1 cellular context compared by ENCODE assay signal in genomic region chr11:10305262-10305963, GRCh38.
TF ChIP-seq lines count a peak whose summit lies in the region.

No MANE protein-coding gene starts in this region.

TF ChIP-seq in K562, 482 proteins besides CTCF, POLR2A, EP300 and RAD21 (continued from another document):
- TF ChIP-seq ZBTB33 (CRISPR knock-in tag; IDR thresholded peaks at IDR 0.05) (peak; percentile 66), CCNT2 (IDR thresholded peaks at IDR 0.05; ENCODE audit: borderline replicate concordance, extremely low read depth, insufficient read length, low read depth, low read length) (peak; percentile 36), ZFX (CRISPR knock-in tag; IDR thresholded peaks at IDR 0.05) (peak; percentile 8; the same call in 1 of the 2 replicates), CEBPG (CRISPR knock-in tag; IDR thresholded peaks at IDR 0.05) (no peak), CEBPG (tag; conservative IDR thresholded peaks at IDR 0.05 in 1 of 2, IDR thresholded peaks at IDR 0.05 in 1 of 2) (no peak), HNRNPUL1 (IDR thresholded peaks at IDR 0.05; ENCODE audit: low read length) (no peak), NR0B1 (IDR thresholded peaks at IDR 0.05; ENCODE audit: partially characterized antibody) (no peak), ZFP1 (CRISPR knock-in tag; IDR thresholded peaks at IDR 0.05) (no peak), CBFA2T3 (IDR thresholded peaks at IDR 0.05) (peak; percentile 8; the same call in 1 of the 2 replicates), ARID2 (IDR thresholded peaks at IDR 0.05) (no peak), U2AF2 (optimal IDR thresholded peaks at IDR 0.05; ENCODE audit: low read depth, low read length) (no peak), TCF7 (IDR thresholded peaks at IDR 0.05; ENCODE audit: borderline replicate concordance) (no peak), CXXC5 (CRISPR knock-in tag; IDR thresholded peaks at IDR 0.05) (peak; percentile 38), CBX3 (IDR thresholded peaks at IDR 0.05; ENCODE audit: borderline replicate concordance in 1 of 2, low read length in 2 of 2) (no peak)
- TF ChIP-seq, protein P1, sequence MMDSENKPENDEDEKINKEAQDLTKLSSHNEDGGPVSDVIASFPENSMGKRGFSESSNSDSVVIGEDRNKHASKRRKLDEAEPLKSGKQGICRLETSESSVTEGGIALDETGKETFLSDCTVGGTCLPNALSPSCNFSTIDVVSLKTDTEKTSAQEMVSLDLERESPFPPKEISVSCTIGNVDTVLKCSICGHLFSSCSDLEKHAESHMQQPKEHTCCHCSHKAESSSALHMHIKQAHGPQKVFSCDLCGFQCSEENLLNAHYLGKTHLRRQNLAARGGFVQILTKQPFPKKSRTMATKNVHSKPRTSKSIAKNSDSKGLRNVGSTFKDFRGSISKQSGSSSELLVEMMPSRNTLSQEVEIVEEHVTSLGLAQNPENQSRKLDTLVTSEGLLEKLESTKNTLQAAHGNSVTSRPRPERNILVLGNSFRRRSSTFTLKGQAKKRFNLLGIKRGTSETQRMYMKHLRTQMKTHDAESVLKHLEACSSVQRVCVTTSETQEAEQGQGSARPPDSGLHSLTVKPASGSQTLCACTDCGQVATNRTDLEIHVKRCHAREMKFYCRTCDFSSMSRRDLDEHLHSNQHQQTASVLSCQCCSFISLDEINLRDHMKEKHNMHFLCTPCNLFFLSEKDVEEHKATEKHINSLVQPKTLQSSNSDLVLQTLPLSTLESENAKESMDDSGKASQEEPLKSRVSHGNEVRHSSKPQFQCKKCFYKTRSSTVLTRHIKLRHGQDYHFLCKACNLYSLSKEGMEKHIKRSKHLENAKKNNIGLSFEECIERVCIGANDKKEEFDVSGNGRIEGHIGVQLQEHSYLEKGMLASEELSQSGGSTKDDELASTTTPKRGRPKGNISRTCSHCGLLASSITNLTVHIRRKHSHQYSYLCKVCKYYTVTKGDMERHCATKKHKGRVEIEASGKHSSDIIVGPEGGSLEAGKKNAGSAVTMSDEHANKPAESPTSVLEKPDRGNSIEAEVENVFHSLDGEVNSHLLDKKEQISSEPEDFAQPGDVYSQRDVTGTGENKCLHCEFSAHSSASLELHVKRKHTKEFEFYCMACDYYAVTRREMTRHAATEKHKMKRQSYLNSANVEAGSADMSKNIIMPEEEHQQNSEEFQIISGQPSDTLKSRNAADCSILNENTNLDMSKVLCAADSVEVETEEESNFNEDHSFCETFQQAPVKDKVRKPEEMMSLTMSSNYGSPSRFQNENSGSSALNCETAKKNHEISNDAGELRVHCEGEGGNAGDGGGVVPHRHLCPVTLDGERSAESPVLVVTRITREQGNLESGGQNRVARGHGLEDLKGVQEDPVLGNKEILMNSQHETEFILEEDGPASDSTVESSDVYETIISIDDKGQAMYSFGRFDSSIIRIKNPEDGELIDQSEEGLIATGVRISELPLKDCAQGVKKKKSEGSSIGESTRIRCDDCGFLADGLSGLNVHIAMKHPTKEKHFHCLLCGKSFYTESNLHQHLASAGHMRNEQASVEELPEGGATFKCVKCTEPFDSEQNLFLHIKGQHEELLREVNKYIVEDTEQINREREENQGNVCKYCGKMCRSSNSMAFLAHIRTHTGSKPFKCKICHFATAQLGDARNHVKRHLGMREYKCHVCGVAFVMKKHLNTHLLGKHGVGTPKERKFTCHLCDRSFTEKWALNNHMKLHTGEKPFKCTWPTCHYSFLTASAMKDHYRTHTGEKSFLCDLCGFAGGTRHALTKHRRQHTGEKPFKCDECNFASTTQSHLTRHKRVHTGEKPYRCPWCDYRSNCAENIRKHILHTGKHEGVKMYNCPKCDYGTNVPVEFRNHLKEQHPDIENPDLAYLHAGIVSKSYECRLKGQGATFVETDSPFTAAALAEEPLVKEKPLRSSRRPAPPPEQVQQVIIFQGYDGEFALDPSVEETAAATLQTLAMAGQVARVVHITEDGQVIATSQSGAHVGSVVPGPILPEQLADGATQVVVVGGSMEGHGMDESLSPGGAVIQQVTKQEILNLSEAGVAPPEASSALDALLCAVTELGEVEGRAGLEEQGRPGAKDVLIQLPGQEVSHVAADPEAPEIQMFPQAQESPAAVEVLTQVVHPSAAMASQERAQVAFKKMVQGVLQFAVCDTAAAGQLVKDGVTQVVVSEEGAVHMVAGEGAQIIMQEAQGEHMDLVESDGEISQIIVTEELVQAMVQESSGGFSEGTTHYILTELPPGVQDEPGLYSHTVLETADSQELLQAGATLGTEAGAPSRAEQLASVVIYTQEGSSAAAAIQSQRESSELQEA (IDR thresholded peaks at IDR 0.05; ENCODE audit: low read depth): no peak
- TF ChIP-seq, protein P2, sequence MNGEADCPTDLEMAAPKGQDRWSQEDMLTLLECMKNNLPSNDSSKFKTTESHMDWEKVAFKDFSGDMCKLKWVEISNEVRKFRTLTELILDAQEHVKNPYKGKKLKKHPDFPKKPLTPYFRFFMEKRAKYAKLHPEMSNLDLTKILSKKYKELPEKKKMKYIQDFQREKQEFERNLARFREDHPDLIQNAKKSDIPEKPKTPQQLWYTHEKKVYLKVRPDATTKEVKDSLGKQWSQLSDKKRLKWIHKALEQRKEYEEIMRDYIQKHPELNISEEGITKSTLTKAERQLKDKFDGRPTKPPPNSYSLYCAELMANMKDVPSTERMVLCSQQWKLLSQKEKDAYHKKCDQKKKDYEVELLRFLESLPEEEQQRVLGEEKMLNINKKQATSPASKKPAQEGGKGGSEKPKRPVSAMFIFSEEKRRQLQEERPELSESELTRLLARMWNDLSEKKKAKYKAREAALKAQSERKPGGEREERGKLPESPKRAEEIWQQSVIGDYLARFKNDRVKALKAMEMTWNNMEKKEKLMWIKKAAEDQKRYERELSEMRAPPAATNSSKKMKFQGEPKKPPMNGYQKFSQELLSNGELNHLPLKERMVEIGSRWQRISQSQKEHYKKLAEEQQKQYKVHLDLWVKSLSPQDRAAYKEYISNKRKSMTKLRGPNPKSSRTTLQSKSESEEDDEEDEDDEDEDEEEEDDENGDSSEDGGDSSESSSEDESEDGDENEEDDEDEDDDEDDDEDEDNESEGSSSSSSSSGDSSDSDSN (IDR thresholded peaks at IDR 0.05; ENCODE audit: borderline replicate concordance in 1 of 2, low read depth in 2 of 2, low read length in 2 of 2): no peak
